8 cellular contexts compared by ENCODE assay signal in the genomic region with DNA sequence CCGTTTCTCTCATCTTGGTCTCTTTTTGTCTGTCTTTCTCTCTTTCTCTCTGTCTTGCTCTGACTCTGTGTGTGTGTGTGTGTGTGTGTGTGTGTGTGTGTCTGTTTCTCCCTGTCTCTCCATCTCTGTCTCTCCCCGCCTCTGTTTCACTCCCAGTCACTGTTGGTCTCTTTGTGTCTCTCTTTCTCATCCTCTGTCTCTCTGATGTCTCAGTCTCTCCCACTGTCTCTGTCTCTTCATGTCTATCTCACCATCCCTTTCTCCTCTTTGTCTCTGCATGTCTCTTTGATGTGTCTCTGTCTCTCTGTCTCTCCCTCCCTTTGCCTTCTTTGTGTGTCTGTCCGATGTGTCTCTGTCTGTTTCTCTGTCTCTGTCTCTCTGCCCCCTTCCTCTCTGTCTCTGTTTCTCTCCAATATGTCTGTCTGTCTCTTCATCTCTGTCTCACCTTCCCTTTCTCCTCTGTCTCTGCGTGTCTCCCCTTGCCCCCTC. TPM values are rescaled to one million over a fixed set of nuclear protein-coding genes. Genes with fewer than 3 reads are reported as not detected.
DNase-seq lines count a peak whose midpoint lies in the region; ATAC-seq and TF ChIP-seq lines count a peak whose summit lies in the region.

No MANE protein-coding gene starts in this region.

- TF ChIP-seq CTCF in GM06990 (IDR thresholded peaks at IDR 0.05; ENCODE audit: insufficient read depth, low read length, poor library complexity, severe bottlenecking) (no peak), fibroblast of mammary gland (conservative IDR thresholded peaks at IDR 0.05; ENCODE audit: control insufficient read depth, insufficient read depth, low read depth, low read length) (no peak), GM13977 (IDR thresholded peaks at IDR 0.05; ENCODE audit: extremely low read depth, insufficient read depth, missing control alignments) (no peak)

- H3K27ac Mint-ChIP-seq in T-cell = peak overlapping the region; percentile 65 to 69

- POLR2A ChIA-PET in T-cell (lab: Charles Lee) = no interaction called here

- H3K4me3 ChIP-seq in GM06990 (replicated peaks; ENCODE audit: low read depth, low read length) (peak overlapping the region; percentile 77), fibroblast of mammary gland (ENCODE audit: control insufficient read depth, low read depth, low read length) (peak overlapping the region; percentile 82), skeletal muscle cell (ENCODE audit: low read depth, low read length) (peak overlapping the region; percentile 89)

- H3K4me1 Mint-ChIP-seq in T-cell = peaks cover 36 to 46% (median 42%) of the 10 kb centered on the region in 3 donors

- CTCF ChIA-PET in T-cell (lab: Charles Lee) = no interaction called here

- peaks cover 0 to 6% of the 10 kb centered on the region in 2 donors for H3K27me3 Mint-ChIP-seq in T-cell

- in situ Hi-C loops in GM13977 (cut with MboI; ENCODE audit: low pct_unique_long_range_greater_than_20kb, low sequenced_read_pairs, unreplicated experiment) = no loop called here

- H3K4me3 Mint-ChIP-seq in T-cell = peak overlapping the region in 2 of 3 donors; percentile 3 to 78

- H3K36me3 ChIP-seq in GM06990 (ENCODE audit: control insufficient read depth, insufficient read depth, low read length) = no peaks in the 10 kb centered on the region

- H3K9me3 Mint-ChIP-seq in T-cell = no peaks in the 10 kb centered on the region

- no peaks in the 10 kb centered on the region for H3K27me3 ChIP-seq in GM06990 (replicated peaks; ENCODE audit: control insufficient read depth, insufficient read depth, low read length)

- no peak for DNase-seq in GM06990 (ENCODE audit: extremely low read depth, insufficient read length)
- DNase-seq in T-cell = no peak
- DNase-seq in fibroblast of mammary gland (ENCODE audit: low read depth) = peak; percentile 52
- no peak for DNase-seq in skeletal muscle cell (ENCODE audit: low read depth)
- DNase-seq in CD1c-positive myeloid dendritic cell (ENCODE audit: extremely low spot score) = no peak
- DNase-seq in retina = no peak
- DNase-seq in mesenteric fat pad (ENCODE audit: low spot score) = no peak
- DNase-seq in GM13977 (ENCODE audit: low spot score) = no peak

- no peaks in the 10 kb centered on the region for H3K36me3 Mint-ChIP-seq in T-cell

- no peak for ATAC-seq in T-cell (replicated peaks in 1 of 4)

RNA-seq across cellular contexts. Expression of a gene that starts 2.5 kb away (rescaled TPM):
- total RNA-seq in T-cell (10 to 100 TPM; 27.1 to 41.7 (median 37.2) TPM), mesenteric fat pad (207 TPM)
